Comparison of ENCODE assay signal across 8 cellular contexts in the genomic region with DNA sequence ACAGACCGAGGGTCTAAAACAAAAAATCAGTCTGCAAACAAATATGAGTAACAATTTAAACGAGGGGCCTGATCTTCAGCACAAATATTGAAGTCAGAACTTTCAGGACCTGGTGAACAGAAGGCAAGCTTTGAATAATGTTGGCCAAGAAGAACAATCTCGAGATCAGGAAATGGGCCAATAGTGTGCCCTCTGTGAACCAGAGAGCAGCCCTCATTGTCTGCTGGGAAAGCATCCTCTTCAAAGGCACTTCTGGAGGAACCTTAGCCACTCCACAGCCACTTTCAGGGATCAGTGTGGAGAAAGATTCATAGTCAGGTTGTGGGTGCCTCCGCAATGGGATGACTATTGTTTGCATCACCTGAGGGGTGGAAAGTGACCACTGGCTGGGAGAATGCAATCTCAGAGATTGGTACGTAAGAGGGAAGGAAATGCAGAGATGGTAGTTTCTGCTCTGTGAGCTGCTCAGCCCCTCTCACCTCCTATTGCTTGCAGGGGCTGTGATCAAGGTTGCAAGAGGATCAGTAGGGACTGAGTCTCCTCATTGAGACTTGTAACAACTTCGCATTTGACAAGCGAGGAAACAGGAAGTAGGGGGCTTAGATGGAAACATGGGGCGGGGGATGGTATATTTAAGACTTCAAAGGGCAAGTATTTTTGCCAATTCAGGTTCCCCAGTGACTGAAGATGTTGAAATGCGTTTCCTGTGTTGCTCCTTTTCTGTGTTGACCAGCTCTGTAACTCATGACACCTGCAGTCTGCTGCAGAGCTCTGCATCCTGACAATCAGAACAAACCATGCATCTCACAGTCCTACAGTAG. TPM values are rescaled to one million over a fixed set of nuclear protein-coding genes. Genes with fewer than 3 reads are reported as not detected.
DNase-seq lines count a peak whose midpoint lies in the region; ATAC-seq and TF ChIP-seq lines count a peak whose summit lies in the region.

No MANE protein-coding gene starts in this region.

- no peaks in the 10 kb centered on the region for H3K27me3 Mint-ChIP-seq in CD8-positive, alpha-beta T cell (ENCODE audit: low read depth)
- no peaks in the 10 kb centered on the region for H3K27me3 Mint-ChIP-seq in chondrocyte (ENCODE audit: low read depth)
- peaks cover 0 to 6% of the 10 kb centered on the region in 2 donors for H3K27me3 Mint-ChIP-seq in effector memory CD8-positive, alpha-beta T cell

- peak overlapping the region; percentile 40 for H3K4me2 ChIP-seq in SU-DHL-6 (ENCODE audit: low read depth, low read length, poor library complexity, severe bottlenecking)

- H3K9me3 Mint-ChIP-seq in CD8-positive, alpha-beta T cell = no peaks in the 10 kb centered on the region
- peaks cover 10% of the 10 kb centered on the region for H3K9me3 Mint-ChIP-seq in chondrocyte (ENCODE audit: low read depth)
- no peaks in the 10 kb centered on the region for H3K9me3 Mint-ChIP-seq in effector memory CD8-positive, alpha-beta T cell

- peaks cover 8% of the 10 kb centered on the region; the same call in 1 of the 2 replicates for H3F3A ChIP-seq in SU-DHL-6 (ENCODE audit: insufficient read depth)

- peak; percentile 74 for ATAC-seq in CD8-positive, alpha-beta T cell
- ATAC-seq in HG02870 (IDR thresholded peaks at IDR 0.05; ENCODE audit: unreplicated experiment) (peak; percentile 48), GM18517 (IDR thresholded peaks at IDR 0.05; ENCODE audit: unreplicated experiment) (no peak), GM19463 (IDR thresholded peaks at IDR 0.05; ENCODE audit: unreplicated experiment) (no peak)
- ATAC-seq in effector memory CD8-positive, alpha-beta T cell (replicated peaks) = no peak

- H3K36me3 Mint-ChIP-seq in CD8-positive, alpha-beta T cell = no peaks in the 10 kb centered on the region
- H3K36me3 Mint-ChIP-seq in chondrocyte (ENCODE audit: low read depth) = peaks cover 2% of the 10 kb centered on the region
- no peaks in the 10 kb centered on the region for H3K36me3 Mint-ChIP-seq in effector memory CD8-positive, alpha-beta T cell (ENCODE audit: insufficient read depth)

- peaks cover 24% of the 10 kb centered on the region for H3K4me1 Mint-ChIP-seq in CD8-positive, alpha-beta T cell (ENCODE audit: low read depth)
- H3K4me1 Mint-ChIP-seq in chondrocyte (ENCODE audit: low read depth) = peaks cover 32% of the 10 kb centered on the region
- H3K4me1 Mint-ChIP-seq in effector memory CD8-positive, alpha-beta T cell (ENCODE audit: low read depth in 2 of 2) = peaks cover 8 to 10% of the 10 kb centered on the region in 2 donors

- CTCF ChIA-PET in CD8-positive, alpha-beta T cell (lab: Charles Lee) = interaction anchor here (1.0 kb wide), 1 partner anchor 9 kb away, joined by 3 read pairs; no protein-coding TSS in a partner anchor

- H3K36me3 ChIP-seq in CD8-positive, alpha-beta T cell (ENCODE audit: insufficient read depth, low read length) = no peaks in the 10 kb centered on the region
- H3K36me3 ChIP-seq in SU-DHL-6 (ENCODE audit: low read length) = no peaks in the 10 kb centered on the region

- H3K27me3 ChIP-seq in CD8-positive, alpha-beta T cell (ENCODE audit: insufficient read depth, low read length) = no peaks in the 10 kb centered on the region
- H3K27me3 ChIP-seq in SU-DHL-6 (ENCODE audit: low read length) = no peaks in the 10 kb centered on the region

- no peaks in the 10 kb centered on the region for H3K9me3 ChIP-seq in CD8-positive, alpha-beta T cell (ENCODE audit: low read length)
- no peaks in the 10 kb centered on the region for H3K9me3 ChIP-seq in SU-DHL-6 (ENCODE audit: insufficient read depth, low read length)

- no peak overlapping the region for H3K27ac ChIP-seq in CD8-positive, alpha-beta T cell (ENCODE audit: low read depth, low read length)
- peak overlapping the region; percentile 44 for H3K27ac ChIP-seq in SU-DHL-6 (ENCODE audit: low read depth, low read length)

- DNase-seq in CD8-positive, alpha-beta T cell = peak in 3 of 7 experiments; percentile 6 to 53 (median 19)
- DNase-seq in medulla oblongata (ENCODE audit: extremely low spot score) (peak; percentile 43), chondrocyte (ENCODE audit: low spot score) (no peak)
- no peak for DNase-seq in effector memory CD8-positive, alpha-beta T cell

- intact Hi-C loops in CD8-positive, alpha-beta T cell (cut with DNase I, micrococcal nuclease) = loop anchor here in 1 of 2 experiments (2.0 kb wide), 2 partner anchors 29 to 39 kb away; a partner anchor contains a TSS

- H3K9ac ChIP-seq in SU-DHL-6 (ENCODE audit: low read length) = 0 out of 2 replicates have a peak overlapping the region, but pooled peaks have one; percentile 5

- no peaks in the 10 kb centered on the region for H4K20me1 ChIP-seq in SU-DHL-6 (ENCODE audit: low read depth, low read length)

- H3K4me3 Mint-ChIP-seq in CD8-positive, alpha-beta T cell = peak overlapping the region; percentile 26
- H3K4me3 Mint-ChIP-seq in chondrocyte (ENCODE audit: unreplicated experiment) = no peak overlapping the region
- no peak overlapping the region for H3K4me3 Mint-ChIP-seq in effector memory CD8-positive, alpha-beta T cell

- TF ChIP-seq CTCF in CD8-positive, alpha-beta T cell (IDR thresholded peaks at IDR 0.05) = no peak
- TF ChIP-seq CTCF in SU-DHL-6 (IDR thresholded peaks at IDR 0.05; ENCODE audit: insufficient read depth, low read length, poor library complexity, severe bottlenecking) (no peak), chondrocyte (IDR thresholded peaks at IDR 0.05) (no peak)

- peak overlapping the region; percentile 76 for H3K27ac Mint-ChIP-seq in CD8-positive, alpha-beta T cell
- H3K27ac Mint-ChIP-seq in chondrocyte (ENCODE audit: unreplicated experiment) = no peak overlapping the region
- H3K27ac Mint-ChIP-seq in effector memory CD8-positive, alpha-beta T cell = no peak overlapping the region

- H3K4me1 ChIP-seq in CD8-positive, alpha-beta T cell (ENCODE audit: insufficient read depth, low read length) = peaks cover 19% of the 10 kb centered on the region

- no peaks in the 10 kb centered on the region for H3K9me2 ChIP-seq in SU-DHL-6 (replicated peaks; ENCODE audit: insufficient read depth, low read length)

- H2AFZ ChIP-seq in SU-DHL-6 (ENCODE audit: low read depth, low read length, severe bottlenecking) = peak overlapping the region; percentile 83

- POLR2A ChIA-PET in CD8-positive, alpha-beta T cell (lab: Charles Lee) = interaction anchor here (0.9 to 1.3 kb wide), 3 partner anchors 21 to 29 kb away, joined by 3 to 9 read pairs (median 4); a partner anchor contains a TSS

- no peaks in the 10 kb centered on the region for H3K79me2 ChIP-seq in SU-DHL-6 (ENCODE audit: insufficient read depth, low read length)

- H3K4me3 ChIP-seq in CD8-positive, alpha-beta T cell (ENCODE audit: low read depth, low read length) = no peak overlapping the region
- no peak overlapping the region for H3K4me3 ChIP-seq in SU-DHL-6 (ENCODE audit: insufficient read depth, low read length, poor library complexity, severe bottlenecking)

RNA-seq across cellular contexts. Expression of a gene that starts 28.4 kb away (rescaled TPM):
- total RNA-seq in CD8-positive, alpha-beta T cell = 100 to 1,000 TPM; 292 to 301 TPM
- total RNA-seq in chondrocyte = 69.2 to 108 TPM (median 106 TPM) in 3 replicates

RNA-seq across cellular contexts. Expression of a gene that starts 58.9 kb away (rescaled TPM):
- total RNA-seq in CD8-positive, alpha-beta T cell = 1 to 10 TPM; 1.5 to 2.1 TPM
- total RNA-seq in chondrocyte = 1.5 to 4.0 TPM (median 3.3 TPM) in 3 replicates

Comparison
In these comparisons a context has a peak if more than half of its experiments do, and no peak if none do; other contexts are left out.
1. ATAC-seq: peak in CD8-positive, alpha-beta T cell (single experiment) and HG02870 (single experiment); none in effector memory CD8-positive, alpha-beta T cell (single experiment), GM18517 (single experiment) and GM19463 (single experiment).